In genomic region chr1:246020231-246020954, GRCh38 we compare ENCODE assay signal across 14 cellular contexts.
A peak's percentile ranks its signal among the peaks of the same experiment; 100 is the strongest.
DNase-seq lines count a peak whose midpoint lies in the region; ATAC-seq lines count a peak whose summit lies in the region.
"Had no signal": no experiment of that assay in that cellular context is flagged by ENCODE, and none has a peak within 500 bp of the region (broad histone marks: within the 10 kb centered on the region; RNA-seq: fewer than 3 reads in every experiment).

No MANE protein-coding gene starts in this region.

- H3K36me3 Mint-ChIP-seq in activated CD4-positive, alpha-beta memory T cell treated with anti-CD3 and anti-CD28 coated beads, Interleukin-2, amount 10 ng/mL, durations not matched to agents 7 days and 5 days (ENCODE audit: low read depth): no peaks in the 10 kb centered on the region
- H3K36me3 Mint-ChIP-seq: activated naive CD8-positive, alpha-beta T cell had no signal

- no peaks in the 10 kb centered on the region for H3K9me3 ChIP-seq in SJCRH30 (replicated peaks)
- H3K9me3 ChIP-seq: heart left ventricle, transverse colon had no signal

- no peak overlapping the region for H3K27ac ChIP-seq in SJCRH30
- H3K27ac ChIP-seq: heart left ventricle, transverse colon had no signal

- peak; percentile 66 to 73 for DNase-seq in AML-193 (lab: John Stamatoyannopoulos, UW)
- DNase-seq in activated CD4-positive, alpha-beta memory T cell treated with anti-CD3 and anti-CD28 coated beads, Interleukin-2, amount 10 ng/mL, durations not matched to agents 7 days and 5 days: no peak
- no peak for DNase-seq in SJCRH30
- DNase-seq in activated CD4-positive, alpha-beta T cell treated with anti-CD3 and anti-CD28 coated beads for 1 hour: no peak
- DNase-seq: DMS153, heart left ventricle, NCI-H2029 treated with DMSO at 0.1 percent for 48 hours, transverse colon had no signal

- no peak overlapping the region for H3K4me3 ChIP-seq in SJCRH30
- H3K4me3 ChIP-seq: heart left ventricle, transverse colon had no signal

- H3K4me1 ChIP-seq in SJCRH30: no peaks in the 10 kb centered on the region
- H3K4me1 ChIP-seq: heart left ventricle, transverse colon had no signal

- no peaks in the 10 kb centered on the region for H3K27me3 Mint-ChIP-seq in activated CD4-positive, alpha-beta memory T cell treated with anti-CD3 and anti-CD28 coated beads, Interleukin-2, amount 10 ng/mL, durations not matched to agents 7 days and 5 days
- H3K27me3 Mint-ChIP-seq: activated naive CD8-positive, alpha-beta T cell had no signal

- POLR2A ChIA-PET in activated CD4-positive, alpha-beta memory T cell treated with anti-CD3 and anti-CD28 coated beads, Interleukin-2, amount 10 ng/mL, durations not matched to agents 7 days and 5 days (lab: Charles Lee): no interaction called here

- CTCF ChIA-PET in activated CD4-positive, alpha-beta memory T cell treated with anti-CD3 and anti-CD28 coated beads, Interleukin-2, amount 10 ng/mL, durations not matched to agents 7 days and 5 days (lab: Charles Lee): no interaction called here

- no peaks in the 10 kb centered on the region for H3K9me3 Mint-ChIP-seq in activated CD4-positive, alpha-beta memory T cell treated with anti-CD3 and anti-CD28 coated beads, Interleukin-2, amount 10 ng/mL, durations not matched to agents 7 days and 5 days

- H3K27ac Mint-ChIP-seq in activated CD4-positive, alpha-beta memory T cell treated with anti-CD3 and anti-CD28 coated beads, Interleukin-2, amount 10 ng/mL, durations not matched to agents 7 days and 5 days: peak overlapping the region; percentile 13
- H3K27ac Mint-ChIP-seq: activated naive CD8-positive, alpha-beta T cell had no signal

- H3K4me1 Mint-ChIP-seq in activated CD4-positive, alpha-beta memory T cell treated with anti-CD3 and anti-CD28 coated beads, Interleukin-2, amount 10 ng/mL, durations not matched to agents 7 days and 5 days: peaks cover 20% of the 10 kb centered on the region

- H3K27me3 ChIP-seq in SJCRH30: no peaks in the 10 kb centered on the region
- H3K27me3 ChIP-seq: heart left ventricle, transverse colon had no signal

- no peak overlapping the region for H3K4me3 Mint-ChIP-seq in activated CD4-positive, alpha-beta memory T cell treated with anti-CD3 and anti-CD28 coated beads, Interleukin-2, amount 10 ng/mL, durations not matched to agents 7 days and 5 days
- H3K4me3 Mint-ChIP-seq: activated naive CD8-positive, alpha-beta T cell had no signal

- ATAC-seq in GM19452 (IDR thresholded peaks at IDR 0.05; ENCODE audit: unreplicated experiment): peak; percentile 60
- ATAC-seq in HG03378 (IDR thresholded peaks at IDR 0.05; ENCODE audit: unreplicated experiment): peak; percentile 57
- no peak for ATAC-seq in HG03139 (IDR thresholded peaks at IDR 0.05; ENCODE audit: unreplicated experiment)
- no peak for ATAC-seq in HG03354 (IDR thresholded peaks at IDR 0.05; ENCODE audit: poor library complexity, severe bottlenecking, unreplicated experiment)
- ATAC-seq: heart left ventricle, Right ventricle myocardium inferior had no signal

- H3K36me3 ChIP-seq in SJCRH30: no peaks in the 10 kb centered on the region
- H3K36me3 ChIP-seq: heart left ventricle, transverse colon had no signal

Comparison
In these comparisons a context has a peak if more than half of its experiments do, and no peak if none do; other contexts are left out.
1. DNase-seq: peak in AML-193 (2 of 2); none in activated CD4-positive, alpha-beta memory T cell treated with anti-CD3 and anti-CD28 coated beads, Interleukin-2, amount 10 ng/mL, durations not matched to agents 7 days and 5 days (single experiment), SJCRH30 (0 of 2) and activated CD4-positive, alpha-beta T cell treated with anti-CD3 and anti-CD28 coated beads for 1 hour (single experiment).
2. ATAC-seq: peak in GM19452 (single experiment) and HG03378 (single experiment); none in HG03139 (single experiment) and HG03354 (single experiment).